In the genomic region with DNA sequence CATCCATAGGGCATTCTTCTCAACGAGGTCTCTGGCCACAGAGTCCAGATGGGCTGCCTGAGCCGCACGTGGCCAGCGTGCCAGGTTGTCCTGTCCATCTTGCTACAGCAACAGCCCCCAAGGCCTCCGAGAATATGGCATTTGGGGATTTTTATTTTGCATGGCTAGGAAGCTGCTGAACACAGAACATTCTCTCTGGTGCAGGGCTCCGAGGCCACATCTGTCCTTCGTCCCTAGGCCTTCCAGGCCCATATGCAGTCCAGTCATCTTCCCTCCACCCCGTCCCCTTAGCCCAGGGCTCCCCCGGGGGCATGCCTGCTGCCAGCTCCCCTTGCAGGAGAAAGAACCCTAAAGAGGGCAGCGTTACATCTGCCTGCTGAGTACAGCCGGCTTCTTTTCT, we compare ENCODE assay signal across 11 cellular contexts. TPM values are rescaled to one million over a fixed set of nuclear protein-coding genes. Genes with fewer than 3 reads are reported as not detected.
DNase-seq lines count a peak whose midpoint lies in the region; ATAC-seq and TF ChIP-seq lines count a peak whose summit lies in the region.
"Had no signal": no experiment of that assay in that cellular context is flagged by ENCODE, and none has a peak within 500 bp of the region (broad histone marks: within the 10 kb centered on the region; RNA-seq: fewer than 3 reads in every experiment).

No MANE protein-coding gene starts in this region.

- peak overlapping the region; percentile 30 for H3K27ac Mint-ChIP-seq in activated T-cell treated with anti-CD3 and anti-CD28 coated beads, Interleukin-2, amount 50 U/mL, for 24 hours

- no peak overlapping the region for H3K4me3 ChIP-seq in Peyer's patch
- H3K4me3 ChIP-seq in iPS-20b (ENCODE audit: low read length): peak overlapping the region; percentile 88; the same call in 1 of the 2 replicates
- H3K4me3 ChIP-seq in stomach: peak overlapping the region in 1 of 4 donors; percentile 73

- H3K4me3 Mint-ChIP-seq in activated T-cell treated with anti-CD3 and anti-CD28 coated beads, Interleukin-2, amount 50 U/mL, for 24 hours: peak overlapping the region; percentile 88
- H3K4me3 Mint-ChIP-seq in activated T-cell treated with anti-CD3 and anti-CD28 coated beads, Interleukin-2, amount 50 U/mL, for 4 hours: no peak overlapping the region

- POLR2A ChIA-PET in HEK293T (lab: Yijun Ruan, JAX): no interaction called here

- 77 to 83% (median 82%) methylated on average over 11 of the region's 11 CpGs for WGBS in stomach, 5 donors

- no peaks in the 10 kb centered on the region for H3K27me3 Mint-ChIP-seq in activated T-cell treated with anti-CD3 and anti-CD28 coated beads, Interleukin-2, amount 50 U/mL, for 24 hours
- no peaks in the 10 kb centered on the region for H3K27me3 Mint-ChIP-seq in activated T-cell treated with anti-CD3 and anti-CD28 coated beads, Interleukin-2, amount 50 U/mL, for 4 hours (ENCODE audit: low read depth)

- no peak for TF ChIP-seq EP300 in stomach (IDR thresholded peaks at IDR 0.05)

- H3K36me3 ChIP-seq in Peyer's patch: no peaks in the 10 kb centered on the region
- no peaks in the 10 kb centered on the region for H3K36me3 ChIP-seq in iPS-20b (ENCODE audit: insufficient read depth, low read depth, low read length)
- no peaks in the 10 kb centered on the region for H3K36me3 ChIP-seq in stomach
- H3K36me3 ChIP-seq: cardiac muscle cell had no signal

- no peak for DNase-seq in activated T-cell treated with anti-CD3 and anti-CD28 coated beads, Interleukin-2, amount 50 U/mL, for 24 hours
- DNase-seq in activated T-cell treated with anti-CD3 and anti-CD28 coated beads, Interleukin-2, amount 50 U/mL, for 4 hours: no peak
- DNase-seq in Peyer's patch (peak in 2 of 3 donors; percentile 29 to 36), stomach (no peak), KG1 (lab: John Stamatoyannopoulos, UW) (no peak), HEK293T (ENCODE audit: extremely low spot score) (no peak)
- DNase-seq: activated CD4-positive, alpha-beta T cell treated with anti-CD3 and anti-CD28 coated beads for 48 hours; NK-92 treated with Interleukin-12 subunit alpha and Interleukin-12 subunit beta, amount 100 ng/mL, for 24 hours had no signal

- peak overlapping the region in 1 of 4 donors; percentile 76 for H3K27ac ChIP-seq in Peyer's patch
- H3K27ac ChIP-seq in iPS-20b (ENCODE audit: low read length): no peak overlapping the region
- H3K27ac ChIP-seq in stomach: peak overlapping the region in 3 of 5 donors; percentile 38 to 100 (median 75)
- H3K27ac ChIP-seq: cardiac muscle cell had no signal

- H3K9me3 Mint-ChIP-seq in activated T-cell treated with anti-CD3 and anti-CD28 coated beads, Interleukin-2, amount 50 U/mL, for 24 hours: no peaks in the 10 kb centered on the region
- H3K9me3 Mint-ChIP-seq in activated T-cell treated with anti-CD3 and anti-CD28 coated beads, Interleukin-2, amount 50 U/mL, for 4 hours: no peaks in the 10 kb centered on the region

- H3K4me1 ChIP-seq in Peyer's patch (peaks cover 0 to 26% (median 4%) of the 10 kb centered on the region in 4 donors), iPS-20b (ENCODE audit: insufficient read depth, low read length) (peaks cover 19% of the 10 kb centered on the region; the same call in 1 of the 2 replicates), stomach (peaks cover 15 to 72% (median 52%) of the 10 kb centered on the region in 4 donors)

- no peak for ATAC-seq in activated T-cell treated with anti-CD3 and anti-CD28 coated beads, Interleukin-2, amount 50 U/mL, for 4 hours
- no peak for ATAC-seq in HG03095 (IDR thresholded peaks at IDR 0.05; ENCODE audit: unreplicated experiment)

- H3K9me3 ChIP-seq in Peyer's patch (no peaks in the 10 kb centered on the region), iPS-20b (ENCODE audit: insufficient read depth, low read depth, low read length) (no peaks in the 10 kb centered on the region), stomach (no peaks in the 10 kb centered on the region)

- peaks cover 55% of the 10 kb centered on the region for H3K4me1 Mint-ChIP-seq in activated T-cell treated with anti-CD3 and anti-CD28 coated beads, Interleukin-2, amount 50 U/mL, for 24 hours (ENCODE audit: low read depth)
- H3K4me1 Mint-ChIP-seq in activated T-cell treated with anti-CD3 and anti-CD28 coated beads, Interleukin-2, amount 50 U/mL, for 4 hours (ENCODE audit: low read depth): peaks cover 51% of the 10 kb centered on the region

- intact Hi-C loops in stomach (cut with DNase I; ENCODE audit: low total_unique reads): no loop called here

- H3K36me3 Mint-ChIP-seq in activated T-cell treated with anti-CD3 and anti-CD28 coated beads, Interleukin-2, amount 50 U/mL, for 24 hours (ENCODE audit: low read depth): peaks cover 27% of the 10 kb centered on the region
- peaks cover 1% of the 10 kb centered on the region for H3K36me3 Mint-ChIP-seq in activated T-cell treated with anti-CD3 and anti-CD28 coated beads, Interleukin-2, amount 50 U/mL, for 4 hours (ENCODE audit: insufficient read depth)

- CTCF ChIA-PET in HEK293T (lab: Yijun Ruan, JAX): no interaction called here

- peak overlapping the region; percentile 41; the same call in 1 of the 2 replicates for H3K9ac ChIP-seq in iPS-20b (ENCODE audit: low read depth, low read length)

- TF ChIP-seq CTCF in Peyer's patch (IDR thresholded peaks at IDR 0.05) (no peak), stomach (IDR thresholded peaks at IDR 0.05) (no peak)

- H3K27me3 ChIP-seq in Peyer's patch (no peaks in the 10 kb centered on the region), iPS-20b (ENCODE audit: insufficient read depth, low read length) (no peaks in the 10 kb centered on the region), stomach (no peaks in the 10 kb centered on the region)
- H3K27me3 ChIP-seq: cardiac muscle cell had no signal

- TF ChIP-seq POLR2A in Peyer's patch (IDR thresholded peaks at IDR 0.05): no peak
- no peak for TF ChIP-seq POLR2A in stomach (IDR thresholded peaks at IDR 0.05)

TF ChIP-seq in HEK293T, 16 proteins besides CTCF, POLR2A, EP300 and RAD21:
- TF ChIP-seq FOXA1 (IDR thresholded peaks at IDR 0.05): no peak
- no peak for TF ChIP-seq ELF4 (IDR thresholded peaks at IDR 0.05)
- no peak for TF ChIP-seq CTBP1 (IDR thresholded peaks at IDR 0.05; ENCODE audit: borderline replicate concordance)
- TF ChIP-seq, protein P1, sequence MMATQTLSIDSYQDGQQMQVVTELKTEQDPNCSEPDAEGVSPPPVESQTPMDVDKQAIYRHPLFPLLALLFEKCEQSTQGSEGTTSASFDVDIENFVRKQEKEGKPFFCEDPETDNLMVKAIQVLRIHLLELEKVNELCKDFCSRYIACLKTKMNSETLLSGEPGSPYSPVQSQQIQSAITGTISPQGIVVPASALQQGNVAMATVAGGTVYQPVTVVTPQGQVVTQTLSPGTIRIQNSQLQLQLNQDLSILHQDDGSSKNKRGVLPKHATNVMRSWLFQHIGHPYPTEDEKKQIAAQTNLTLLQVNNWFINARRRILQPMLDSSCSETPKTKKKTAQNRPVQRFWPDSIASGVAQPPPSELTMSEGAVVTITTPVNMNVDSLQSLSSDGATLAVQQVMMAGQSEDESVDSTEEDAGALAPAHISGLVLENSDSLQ (IDR thresholded peaks at IDR 0.05): no peak
- no peak for TF ChIP-seq ARNT (IDR thresholded peaks at IDR 0.05)
- no peak for TF ChIP-seq HDGF (IDR thresholded peaks at IDR 0.05; ENCODE audit: borderline replicate concordance)
- no peak for TF ChIP-seq ZNF384 (IDR thresholded peaks at IDR 0.05)
- no peak for TF ChIP-seq L3MBTL2 (conservative IDR thresholded peaks at IDR 0.05)
- TF ChIP-seq LEF1 (IDR thresholded peaks at IDR 0.05; ENCODE audit: borderline replicate concordance): no peak
- no peak for TF ChIP-seq FOXK2 (IDR thresholded peaks at IDR 0.05)
- no peak for TF ChIP-seq FOXM1 (IDR thresholded peaks at IDR 0.05; ENCODE audit: borderline replicate concordance)
- TF ChIP-seq TARDBP (IDR thresholded peaks at IDR 0.05): no peak
- TF ChIP-seq BHLHE40 (IDR thresholded peaks at IDR 0.05; ENCODE audit: borderline replicate concordance): no peak
- TF ChIP-seq SP1 (IDR thresholded peaks at IDR 0.05): no peak
- no peak for TF ChIP-seq NFRKB (IDR thresholded peaks at IDR 0.05)
- no peak for TF ChIP-seq SUZ12 (IDR thresholded peaks at IDR 0.05)

RNA-seq across cellular contexts. Expression of a gene that starts 2.3 kb away (rescaled TPM):
- total RNA-seq in activated T-cell treated with anti-CD3 and anti-CD28 coated beads, Interleukin-2, amount 50 U/mL, for 4 hours: 10 to 100 TPM; 30.4 to 34.1 (median 31.9) TPM
- total RNA-seq in Peyer's patch: 100 to 1,000 TPM in 3 of 4 donors, 10 to 100 TPM in 1; 28.9 to 198 (median 102) TPM
- total RNA-seq in stomach: 10 to 100 TPM; 22.8 to 98.8 (median 28.1) TPM
- 1 to 10 TPM; 1.7 to 3.7 (median 3.6) TPM for polyA plus RNA-seq in stomach

Comparison
In these comparisons a context has a peak if more than half of its experiments do, and no peak if none do; other contexts are left out.
1. DNase-seq: peak in Peyer's patch (2 of 3); none in activated T-cell treated with anti-CD3 and anti-CD28 coated beads, Interleukin-2, amount 50 U/mL, for 24 hours (single experiment), activated T-cell treated with anti-CD3 and anti-CD28 coated beads, Interleukin-2, amount 50 U/mL, for 4 hours (single experiment), stomach (single experiment), KG1 (single experiment) and HEK293T (single experiment).